ENCODE assay signal across 1 cellular context in genomic region chr6:159068904-159069578, GRCh38.
A peak's percentile ranks its signal among the peaks of the same experiment; 100 is the strongest.
TF ChIP-seq lines count a peak whose summit lies in the region.

No MANE protein-coding gene starts in this region.

TF ChIP-seq in H1, 55 proteins besides CTCF, POLR2A, EP300 and RAD21:
- TF ChIP-seq TBP (IDR thresholded peaks at IDR 0.05; ENCODE audit: low read depth, low read length), result no peak
- TF ChIP-seq SIX5 (IDR thresholded peaks at IDR 0.05; ENCODE audit: low read depth, low read length), result no peak
- TF ChIP-seq EZH2 (IDR thresholded peaks at IDR 0.05; ENCODE audit: low read depth, low read length, severe bottlenecking), result no peak
- no peak for TF ChIP-seq KDM1A (IDR thresholded peaks at IDR 0.05; ENCODE audit: borderline replicate concordance, low read length)
- 0 out of 2 replicates have a peak, but pooled peaks have one; percentile 4 for TF ChIP-seq PHF8 (conservative IDR thresholded peaks at IDR 0.05; ENCODE audit: low read depth, low read length)
- TF ChIP-seq ASH2L (IDR thresholded peaks at IDR 0.05; ENCODE audit: low read length), result peak; percentile 66
- TF ChIP-seq E2F6 (IDR thresholded peaks at IDR 0.05), result peak; percentile 98
- no peak for TF ChIP-seq MAFK (IDR thresholded peaks at IDR 0.05; ENCODE audit: low read depth, low read length)
- no peak; the same call in 1 of the 2 replicates for TF ChIP-seq RBBP5 (IDR thresholded peaks at IDR 0.05; ENCODE audit: borderline replicate concordance, low read depth, low read length)
- no peak for TF ChIP-seq JUN (IDR thresholded peaks at IDR 0.05; ENCODE audit: low read depth, low read length)
- TF ChIP-seq SAP30 (IDR thresholded peaks at IDR 0.05; ENCODE audit: insufficient read depth, insufficient replicate concordance, low read length), result no peak
- TF ChIP-seq CHD2 (IDR thresholded peaks at IDR 0.05; ENCODE audit: low read length), result no peak
- TF ChIP-seq, protein P1, sequence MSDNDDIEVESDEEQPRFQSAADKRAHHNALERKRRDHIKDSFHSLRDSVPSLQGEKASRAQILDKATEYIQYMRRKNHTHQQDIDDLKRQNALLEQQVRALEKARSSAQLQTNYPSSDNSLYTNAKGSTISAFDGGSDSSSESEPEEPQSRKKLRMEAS (IDR thresholded peaks at IDR 0.05), result peak; percentile 80
- no peak for TF ChIP-seq SP2 (IDR thresholded peaks at IDR 0.05; ENCODE audit: low read length)
- no peak for TF ChIP-seq BCL11A (IDR thresholded peaks at IDR 0.05; ENCODE audit: low read depth in 2 of 2, low read length in 2 of 2)
- TF ChIP-seq BACH1 (IDR thresholded peaks at IDR 0.05; ENCODE audit: low read length), result no peak
- TF ChIP-seq GABPA (IDR thresholded peaks at IDR 0.05; ENCODE audit: borderline replicate concordance, insufficient read depth, low read length), result no peak
- TF ChIP-seq JUND (IDR thresholded peaks at IDR 0.05; ENCODE audit: low read length), result no peak
- TF ChIP-seq ZNF274 (IDR thresholded peaks at IDR 0.05; ENCODE audit: borderline replicate concordance, extremely low read depth, low read length), result no peak
- TF ChIP-seq USF2 (IDR thresholded peaks at IDR 0.05; ENCODE audit: low read length), result no peak
- 0 out of 2 replicates have a peak, but pooled peaks have one; percentile 38 for TF ChIP-seq TEAD4 (IDR thresholded peaks at IDR 0.05; ENCODE audit: low read depth, low read length)
- TF ChIP-seq KDM4A (IDR thresholded peaks at IDR 0.05; ENCODE audit: low read depth, low read length, severe bottlenecking), result peak; percentile 42
- no peak for TF ChIP-seq CREB1 (IDR thresholded peaks at IDR 0.05)
- no peak for TF ChIP-seq HDAC2 (IDR thresholded peaks at IDR 0.05; ENCODE audit: borderline replicate concordance in 1 of 2, low read depth in 2 of 2, low read length in 2 of 2)
- TF ChIP-seq TCF12 (IDR thresholded peaks at IDR 0.05; ENCODE audit: low read depth, low read length), result no peak
TF ChIP-seq in H1: peak in this region for 6.
